16 cellular contexts compared by ENCODE assay signal in genomic region chr16:13332713-13333255, GRCh38.
"Had no signal": no experiment of that assay in that cellular context is flagged by ENCODE, and none has a peak within 500 bp of the region (broad histone marks: within the 10 kb centered on the region; RNA-seq: fewer than 3 reads in every experiment).

No MANE protein-coding gene starts in this region.

- H3K9me3 ChIP-seq: body of pancreas, gastrocnemius medialis, ovary had no signal

- H3K27ac ChIP-seq: body of pancreas, epithelial cell of prostate, gastrocnemius medialis, ovary had no signal

- H3K4me1 Mint-ChIP-seq: central memory CD8-positive, alpha-beta T cell; neural crest cell had no signal

- H3K27me3 ChIP-seq: body of pancreas, gastrocnemius medialis, ovary had no signal

- H3K4me3 Mint-ChIP-seq: activated T-cell treated with anti-CD3 and anti-CD28 coated beads, Interleukin-2, amount 50 U/mL, for 4 hours; central memory CD8-positive, alpha-beta T cell; neural crest cell; stimulated activated naive CD8-positive, alpha-beta T cell treated with anti-CD3 and anti-CD28 coated beads, Interleukin-15, Interleukin-2, amounts not matched to agents 100 ng/mL and 50 ng/mL, for 24 hours had no signal

- H3K36me3 ChIP-seq: gastrocnemius medialis, ovary had no signal

- H3K9me3 Mint-ChIP-seq: neural crest cell had no signal

- H3K4me1 ChIP-seq: body of pancreas, gastrocnemius medialis had no signal

- H3K27me3 Mint-ChIP-seq: central memory CD8-positive, alpha-beta T cell; stimulated activated naive CD8-positive, alpha-beta T cell treated with anti-CD3 and anti-CD28 coated beads, Interleukin-15, Interleukin-2, amounts not matched to agents 100 ng/mL and 50 ng/mL, for 24 hours had no signal

- FAIRE-seq: urothelium cell line had no signal

- H3K36me3 Mint-ChIP-seq: activated naive CD4-positive, alpha-beta T cell treated with anti-CD3 and anti-CD28 coated beads, Interleukin-2, amount 50 U/mL, for 72 hours had no signal

- H3K27ac Mint-ChIP-seq: activated naive CD4-positive, alpha-beta T cell treated with anti-CD3 and anti-CD28 coated beads, Interleukin-2, amount 50 U/mL, for 72 hours; stimulated activated naive CD8-positive, alpha-beta T cell treated with anti-CD3 and anti-CD28 coated beads, Interleukin-15, Interleukin-2, amounts not matched to agents 100 ng/mL and 50 ng/mL, for 24 hours had no signal

- DNase-seq: activated effector memory CD4-positive, alpha-beta T cell treated with anti-CD3 and anti-CD28 coated beads, Interleukin-2, amount 50 U/mL, for 16 hours; activated T-cell treated with anti-CD3 and anti-CD28 coated beads, Interleukin-2, amount 50 U/mL, for 4 hours; amniotic stem cell; body of pancreas; cortex of kidney; effector CD8-positive, alpha-beta T cell; gastrocnemius medialis; kidney glomerular epithelial cell; ovary; stimulated activated CD4-positive, alpha-beta T cell treated with anti-CD3 and anti-CD28 coated beads, Interleukin-4, amount 100 ng/mL, for 24 hours had no signal

- H3K4me3 ChIP-seq: body of pancreas, gastrocnemius medialis, ovary had no signal
